Comparison of ENCODE assay signal across 9 cellular contexts in genomic region chr15:75649848-75650247, GRCh38. TPM values are rescaled to one million over a fixed set of nuclear protein-coding genes. Genes with fewer than 3 reads are reported as not detected.
DNase-seq lines count a peak whose midpoint lies in the region; ATAC-seq and TF ChIP-seq lines count a peak whose summit lies in the region.
"Had no signal": no experiment of that assay in that cellular context is flagged by ENCODE, and none has a peak within 500 bp of the region (broad histone marks: within the 10 kb centered on the region; RNA-seq: fewer than 3 reads in every experiment).

No MANE protein-coding gene starts in this region.

- H3K4me3 ChIP-seq in AG10803 (ENCODE audit: low read length) (peak overlapping the region; percentile 90), NT2/D1 (ENCODE audit: insufficient read length, low read depth) (no peak overlapping the region), endodermal cell (ENCODE audit: low read length) (peak overlapping the region; percentile 71), neural progenitor cell (no peak overlapping the region)
- H3K4me3 ChIP-seq: SJSA1 had no signal

- 93 to 96% methylated on average over 16 to 18 of the region's 18 CpGs for WGBS in endodermal cell (ENCODE audit: insufficient coverage in 1 of 2, insufficient read length in 1 of 2), 2 experiments

- H3K4me3 Mint-ChIP-seq in endodermal cell: peak overlapping the region; percentile 86
- H3K4me3 Mint-ChIP-seq in neural progenitor cell: peak overlapping the region; percentile 96

- H3F3A ChIP-seq in neural progenitor cell (ENCODE audit: low read depth): peaks cover 32% of the 10 kb centered on the region

- H3K36me3 Mint-ChIP-seq in endodermal cell (ENCODE audit: low read depth) (peaks cover 21% of the 10 kb centered on the region), neural progenitor cell (peaks cover 16% of the 10 kb centered on the region)

- H3K9me3 ChIP-seq in NT2/D1 (ENCODE audit: insufficient read depth, low read length) (no peaks in the 10 kb centered on the region), endodermal cell (ENCODE audit: control insufficient read depth, low read length) (no peaks in the 10 kb centered on the region), neural progenitor cell (ENCODE audit: low read depth) (no peaks in the 10 kb centered on the region)
- H3K9me3 ChIP-seq: SJSA1 had no signal

- peaks cover 62% of the 10 kb centered on the region for H4K20me1 ChIP-seq in neural progenitor cell (ENCODE audit: low read depth)

- H3K27ac ChIP-seq in endodermal cell (ENCODE audit: low read depth, low read length) (no peak overlapping the region), neural progenitor cell (no peak overlapping the region)
- H3K27ac ChIP-seq: SJSA1 had no signal

- H3K27me3 ChIP-seq in NT2/D1 (ENCODE audit: insufficient read depth, insufficient read length): peaks cover 19% of the 10 kb centered on the region
- peaks cover 9% of the 10 kb centered on the region for H3K27me3 ChIP-seq in endodermal cell (ENCODE audit: control insufficient read depth, insufficient read depth, low read length, poor library complexity, severe bottlenecking)
- peaks cover 19% of the 10 kb centered on the region for H3K27me3 ChIP-seq in neural progenitor cell
- H3K27me3 ChIP-seq: SJSA1 had no signal

- no peak for ATAC-seq in HG02588 (IDR thresholded peaks at IDR 0.05; ENCODE audit: unreplicated experiment)
- ATAC-seq in GM21737 (IDR thresholded peaks at IDR 0.05; ENCODE audit: unreplicated experiment): no peak
- ATAC-seq in HG02623 (IDR thresholded peaks at IDR 0.05; ENCODE audit: unreplicated experiment): no peak

- H3K36me3 ChIP-seq in NT2/D1 (ENCODE audit: insufficient read depth, insufficient read length, low read length) (peaks cover 53% of the 10 kb centered on the region), endodermal cell (ENCODE audit: control insufficient read depth, insufficient read depth, low read length) (peaks cover 18% of the 10 kb centered on the region), neural progenitor cell (no peaks in the 10 kb centered on the region)

- H3K9me3 Mint-ChIP-seq in endodermal cell (no peaks in the 10 kb centered on the region), neural progenitor cell (no peaks in the 10 kb centered on the region)

- H3K4me1 Mint-ChIP-seq in endodermal cell (peaks cover 50% of the 10 kb centered on the region), neural progenitor cell (peaks cover 53% of the 10 kb centered on the region)

- H3K27ac Mint-ChIP-seq in endodermal cell (no peak overlapping the region), neural progenitor cell (peak overlapping the region; percentile 60)

- H2AFZ ChIP-seq in neural progenitor cell (replicated peaks): no peak overlapping the region

- peaks cover 28% of the 10 kb centered on the region for H3K4me1 ChIP-seq in NT2/D1 (ENCODE audit: insufficient read depth, insufficient read length)
- peaks cover 12% of the 10 kb centered on the region for H3K4me1 ChIP-seq in endodermal cell (ENCODE audit: control insufficient read depth, insufficient read depth, low read length)
- peaks cover 45% of the 10 kb centered on the region for H3K4me1 ChIP-seq in neural progenitor cell

- peak overlapping the region; percentile 2 for H3K9ac ChIP-seq in NT2/D1 (ENCODE audit: insufficient read length, low read depth)
- no peak overlapping the region for H3K9ac ChIP-seq in endodermal cell (ENCODE audit: extremely low read depth, low read length, poor library complexity, severe bottlenecking)
- no peak overlapping the region for H3K9ac ChIP-seq in neural progenitor cell

- peak overlapping the region; percentile 92 for H3K4me2 ChIP-seq in neural progenitor cell

- TF ChIP-seq CTCF in AG10803 (conservative IDR thresholded peaks at IDR 0.05; ENCODE audit: low read length): no peak
- no peak for TF ChIP-seq CTCF in endodermal cell (conservative IDR thresholded peaks at IDR 0.05)
- TF ChIP-seq CTCF in neural progenitor cell (IDR thresholded peaks at IDR 0.05): no peak

- no peak for DNase-seq in AG10803 (ENCODE audit: low read depth)
- no peak for DNase-seq in NT2/D1 (ENCODE audit: low read depth, low spot score)
- DNase-seq in endodermal cell: no peak
- no peak for DNase-seq in neural progenitor cell (ENCODE audit: low spot score)
- DNase-seq in HCEC 1CT: no peak

- H3K27me3 Mint-ChIP-seq in endodermal cell (ENCODE audit: insufficient read depth): peaks cover 20% of the 10 kb centered on the region
- H3K27me3 Mint-ChIP-seq in neural progenitor cell (ENCODE audit: insufficient read depth, low read depth): peaks cover 4% of the 10 kb centered on the region

- peaks cover 64% of the 10 kb centered on the region for H3K79me2 ChIP-seq in neural progenitor cell (ENCODE audit: low read depth)

RNA-seq across cellular contexts. Expression of gene SNX33, which starts 2.1 kb away (rescaled TPM):
- 10 to 100 TPM; 18.9 to 23.2 TPM for total RNA-seq in endodermal cell
- polyA plus RNA-seq in endodermal cell (2013, experiment 1 of 2): 13.1 TPM
- polyA plus RNA-seq in endodermal cell (2013, experiment 2 of 2): 14.2 TPM
- total RNA-seq in neural progenitor cell (ENCODE audit: low replicate concordance): 10.1 and 20.7 TPM in 2 replicates

RNA-seq across cellular contexts. Expression of gene IMP3, which starts 9.8 kb away (rescaled TPM):
- total RNA-seq in endodermal cell (10 to 100 TPM; 52.2 to 58.2 TPM), neural progenitor cell (ENCODE audit: low replicate concordance) (62.1 and 96.1 TPM in 2 replicates)
- polyA plus RNA-seq in endodermal cell (2013, experiment 1 of 2): 38.3 TPM
- 34.4 TPM for polyA plus RNA-seq in endodermal cell (2013, experiment 2 of 2)

RNA-seq across cellular contexts. Expression of gene SNUPN, which starts 24.3 kb away (rescaled TPM):
- 10 to 100 TPM; 17.2 to 26.4 TPM for total RNA-seq in endodermal cell
- polyA plus RNA-seq in endodermal cell (2013, experiment 1 of 2): 20.7 TPM
- 16.8 TPM for polyA plus RNA-seq in endodermal cell (2013, experiment 2 of 2)
- 18.4 and 20.7 TPM in 2 replicates for total RNA-seq in neural progenitor cell (ENCODE audit: low replicate concordance)

Comparison
In these comparisons a context has a peak if more than half of its experiments do, and no peak if none do; other contexts are left out.
1. H3K4me3 ChIP-seq: peak in AG10803 (single experiment) and endodermal cell (single experiment); none in NT2/D1 (single experiment) and neural progenitor cell (single experiment).